ENCODE assay signal across 14 cellular contexts in the genomic region with DNA sequence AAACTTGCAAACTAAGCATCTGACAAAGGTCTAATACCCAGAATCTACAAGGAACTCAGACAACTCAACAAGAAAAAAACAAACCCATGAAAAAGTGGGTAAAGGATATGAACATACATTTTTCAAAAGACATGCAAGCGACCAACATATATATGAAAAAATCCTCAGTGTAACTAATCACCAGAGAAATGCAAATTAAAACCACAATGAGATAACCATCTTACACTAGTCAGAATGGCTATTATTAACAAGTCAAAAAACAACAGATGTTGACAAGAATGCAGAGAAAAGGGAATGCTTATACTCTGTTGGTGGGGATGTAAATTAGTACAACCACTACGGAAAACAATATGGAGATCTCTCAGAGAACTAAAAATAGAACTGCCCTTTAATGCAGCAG. TPM values are rescaled to one million over a fixed set of nuclear protein-coding genes. Genes with fewer than 3 reads are reported as not detected.
A peak's percentile ranks its signal among the peaks of the same experiment; 100 is the strongest.
DNase-seq lines count a peak whose midpoint lies in the region; ATAC-seq and TF ChIP-seq lines count a peak whose summit lies in the region.
"Had no signal": no experiment of that assay in that cellular context is flagged by ENCODE, and none has a peak within 500 bp of the region (broad histone marks: within the 10 kb centered on the region; RNA-seq: fewer than 3 reads in every experiment).

No MANE protein-coding gene starts in this region.

- no peak for TF ChIP-seq CTCF in spleen (IDR thresholded peaks at IDR 0.05 in 8 of 11, conservative IDR thresholded peaks at IDR 0.05 in 3 of 11)
- no peak for TF ChIP-seq CTCF in osteoblast (IDR thresholded peaks at IDR 0.05; ENCODE audit: extremely low read depth, low read depth, low read length)

- no peak overlapping the region for H3K4me3 Mint-ChIP-seq in activated T-helper 17 cell treated with anti-CD3 and anti-CD28 coated beads, Interleukin-2, amount 50 U/mL, for 72 hours

- H3K9me3 ChIP-seq in spleen (no peaks in the 10 kb centered on the region), osteoblast (ENCODE audit: low read depth, low read length) (no peaks in the 10 kb centered on the region)
- H3K9me3 ChIP-seq: stomach had no signal

- no peak overlapping the region for H3K4me2 ChIP-seq in osteoblast (ENCODE audit: insufficient read depth, low read length)

- peaks cover 3% of the 10 kb centered on the region for H3K27me3 Mint-ChIP-seq in activated T-helper 17 cell treated with anti-CD3 and anti-CD28 coated beads, Interleukin-2, amount 50 U/mL, for 72 hours

- no peaks in the 10 kb centered on the region for H3K79me2 ChIP-seq in osteoblast (ENCODE audit: insufficient read depth, low read length)

- H3K4me3 ChIP-seq in spleen (no peak overlapping the region), osteoblast (ENCODE audit: insufficient read depth, low read length) (no peak overlapping the region)
- H3K4me3 ChIP-seq: stomach had no signal

- H2AFZ ChIP-seq in osteoblast (ENCODE audit: low read length), result no peak overlapping the region

- no peak for TF ChIP-seq POLR2A in spleen (IDR thresholded peaks at IDR 0.05)

- H3K27ac ChIP-seq in spleen (no peak overlapping the region), osteoblast (ENCODE audit: low read depth, low read length) (no peak overlapping the region)
- H3K27ac ChIP-seq: stomach had no signal

- intact Hi-C loops in spleen (cut with DNase I; ENCODE audit: low total_unique reads), result no loop called here

- H3K4me1 ChIP-seq in spleen, result no peaks in the 10 kb centered on the region
- H3K4me1 ChIP-seq in osteoblast (ENCODE audit: insufficient read depth, low read length), result no peaks in the 10 kb centered on the region

- no peak for DNase-seq in hypothalamus (lab: John Stamatoyannopoulos, UW)
- DNase-seq in spleen, result no peak
- no peak for DNase-seq in osteoblast (ENCODE audit: insufficient read length, low spot score, missing footprints)
- DNase-seq: NCI-H1092 treated with DMSO at 0.1 percent for 48 hours, NCI-H446, SHP77 treated with DMSO at 0.1 percent for 48 hours, stomach had no signal

- 37 to 57% (median 54%) methylated on average over 2 of the region's 2 CpGs for WGBS in spleen, 5 donors

- no peaks in the 10 kb centered on the region for H3K9me3 Mint-ChIP-seq in activated T-helper 17 cell treated with anti-CD3 and anti-CD28 coated beads, Interleukin-2, amount 50 U/mL, for 72 hours
- H3K9me3 Mint-ChIP-seq: CD14-positive monocyte had no signal

- H3K36me3 Mint-ChIP-seq in activated T-helper 17 cell treated with anti-CD3 and anti-CD28 coated beads, Interleukin-2, amount 50 U/mL, for 72 hours (ENCODE audit: low read depth), result no peaks in the 10 kb centered on the region
- H3K36me3 Mint-ChIP-seq: CD14-positive monocyte had no signal

- H3K27ac Mint-ChIP-seq in activated T-helper 17 cell treated with anti-CD3 and anti-CD28 coated beads, Interleukin-2, amount 50 U/mL, for 72 hours, result peak overlapping the region; percentile 28
- H3K27ac Mint-ChIP-seq: CD14-positive monocyte had no signal

- H3K4me1 Mint-ChIP-seq in activated T-helper 17 cell treated with anti-CD3 and anti-CD28 coated beads, Interleukin-2, amount 50 U/mL, for 72 hours, result peaks cover 17% of the 10 kb centered on the region
- H3K4me1 Mint-ChIP-seq: CD14-positive monocyte had no signal

- ATAC-seq in GM18870 (IDR thresholded peaks at IDR 0.05; ENCODE audit: unreplicated experiment), result peak; percentile 69
- ATAC-seq in GM21619 (IDR thresholded peaks at IDR 0.05; ENCODE audit: unreplicated experiment), result peak; percentile 63
- peak; percentile 54 for ATAC-seq in HG03095 (IDR thresholded peaks at IDR 0.05; ENCODE audit: unreplicated experiment)
- peak; percentile 42 for ATAC-seq in activated T-helper 17 cell treated with anti-CD3 and anti-CD28 coated beads, Interleukin-2, amount 50 U/mL, for 72 hours (replicated peaks)
- no peak for ATAC-seq in HG03571 (IDR thresholded peaks at IDR 0.05; ENCODE audit: unreplicated experiment)

- no peaks in the 10 kb centered on the region for H4K20me1 ChIP-seq in osteoblast (ENCODE audit: insufficient read depth, low read length)

- H3K36me3 ChIP-seq in spleen (no peaks in the 10 kb centered on the region), osteoblast (ENCODE audit: insufficient read depth, low read length) (no peaks in the 10 kb centered on the region)

- H3K27me3 ChIP-seq in spleen (replicated peaks in 1 of 7) (no peaks in the 10 kb centered on the region), osteoblast (ENCODE audit: insufficient read depth, low read length) (no peaks in the 10 kb centered on the region)
- H3K27me3 ChIP-seq: stomach had no signal

RNA-seq across cellular contexts. Expression of a gene that starts 12.1 kb away (rescaled TPM):
- total RNA-seq in activated T-helper 17 cell treated with anti-CD3 and anti-CD28 coated beads, Interleukin-2, amount 50 U/mL, for 72 hours, result 1 to 10 TPM; 1.3 to 3.9 TPM
- total RNA-seq in spleen (1 to 10 TPM in 3 of 7 donors, under 1 TPM in 2, not detected in 2; 0.12 to 2.0 (median 1.2) TPM), osteoblast (under 0.01 and 0.29 TPM in 2 replicates)
- under 1 TPM; 0.06 to 0.12 (median 0.11) TPM for polyA plus RNA-seq in spleen

RNA-seq across cellular contexts. Expression of a gene that starts 12.2 kb away (rescaled TPM):
- under 1 TPM in 1 of 2 donors, not detected in 1; 0.24 TPM for total RNA-seq in activated T-helper 17 cell treated with anti-CD3 and anti-CD28 coated beads, Interleukin-2, amount 50 U/mL, for 72 hours
- total RNA-seq in spleen, result 10 to 100 TPM in 1 of 7 donors, 1 to 10 TPM in 5, under 1 TPM in 1; 0.39 to 13.2 (median 7.2) TPM
- 1 to 10 TPM in 2 of 3 donors, under 1 TPM in 1; 0.70 to 2.8 (median 1.2) TPM for polyA plus RNA-seq in spleen
- not detected in 2 replicates for total RNA-seq in osteoblast
- total RNA-seq: astrocyte had no signal
- polyA plus RNA-seq: CD14-positive monocyte had no signal
